In genomic region chr7:18626086-18626485, GRCh38 we compare ENCODE assay signal across 16 cellular contexts.
DNase-seq lines count a peak whose midpoint lies in the region; ATAC-seq and TF ChIP-seq lines count a peak whose summit lies in the region.
"Had no signal": no experiment of that assay in that cellular context is flagged by ENCODE, and none has a peak within 500 bp of the region (broad histone marks: within the 10 kb centered on the region; RNA-seq: fewer than 3 reads in every experiment).

No MANE protein-coding gene starts in this region.

- peaks cover 0 to 3% of the 10 kb centered on the region in 2 experiments for H3K36me3 ChIP-seq in mesenchymal stem cell (ENCODE audit: control insufficient read depth in 1 of 2, insufficient read depth in 2 of 2, low read depth in 1 of 2, low read length in 2 of 2)

- DNase-seq in Right ventricle myocardium superior (no peak), cardiac septum (ENCODE audit: low spot score) (no peak), H9 (no peak), mesenchymal stem cell (no peak)
- DNase-seq: BE2C; CD4-positive, alpha-beta memory T cell; DMS153; DND-41; GF-D8; HCEC 1CT; HFFc6 had no signal

- no peaks in the 10 kb centered on the region for H3K27me3 ChIP-seq in H9 (ENCODE audit: insufficient read depth, low read length)
- no peaks in the 10 kb centered on the region for H3K27me3 ChIP-seq in mesenchymal stem cell (ENCODE audit: control insufficient read depth in 1 of 2, insufficient read depth in 1 of 2, low read length in 2 of 2)
- H3K27me3 ChIP-seq: BE2C had no signal

- no peaks in the 10 kb centered on the region for H4K20me1 ChIP-seq in H9 (ENCODE audit: control insufficient read depth, insufficient read depth, insufficient read length)

- H3K23ac ChIP-seq in H9 (ENCODE audit: insufficient read length, low read depth, low read length): no peak overlapping the region
- no peak overlapping the region for H3K23ac ChIP-seq in mesenchymal stem cell (ENCODE audit: low read length in 2 of 2)

- H3K4me3 ChIP-seq in mesenchymal stem cell (ENCODE audit: insufficient read depth in 1 of 2, low read depth in 1 of 2, low read length in 2 of 2): no peak overlapping the region

- H3K9me3 ChIP-seq in H9 (ENCODE audit: control insufficient read depth, low read depth, low read length): no peaks in the 10 kb centered on the region
- H3K9me3 ChIP-seq in mesenchymal stem cell (ENCODE audit: control insufficient read depth, low read length): no peaks in the 10 kb centered on the region
- H3K9me3 ChIP-seq: BE2C had no signal

- no peak overlapping the region for H4K5ac ChIP-seq in H9 (ENCODE audit: insufficient read length, low read depth, low read length)

- H3K27me3 Mint-ChIP-seq in H9 (ENCODE audit: low read depth): no peaks in the 10 kb centered on the region
- H3K27me3 Mint-ChIP-seq in stimulated activated memory B cell treated with anti-CD40 and anti-IgM and Interleukin-4, amounts not matched to agents 10 μg/mL and 1 μg/mL and 100 μg/mL, for 72 hours: no peaks in the 10 kb centered on the region
- H3K27me3 Mint-ChIP-seq: CD4-positive, alpha-beta memory T cell had no signal

- H3K23me2 ChIP-seq in H9 (ENCODE audit: insufficient read length, low read depth, low read length, poor library complexity, severe bottlenecking): no peaks in the 10 kb centered on the region

- H3K27ac Mint-ChIP-seq in H9: peak overlapping the region in 2 of 3 experiments; percentile 15 to 30; a peak in 2 of 7 replicates
- peak overlapping the region; percentile 62 for H3K27ac Mint-ChIP-seq in stimulated activated memory B cell treated with anti-CD40 and anti-IgM and Interleukin-4, amounts not matched to agents 10 μg/mL and 1 μg/mL and 100 μg/mL, for 72 hours
- H3K27ac Mint-ChIP-seq: CD4-positive, alpha-beta memory T cell; HFFc6 had no signal

- H3T11ph ChIP-seq in H9 (ENCODE audit: low read length): no peak overlapping the region

- intact Hi-C loops in Right ventricle myocardium superior (cut with DNase I) (no loop called here), cardiac septum (cut with DNase I) (no loop called here)

- H3K4me1 Mint-ChIP-seq in H9: peaks cover 4 to 9% of the 10 kb centered on the region in 2 experiments; a peak in 3 of 4 replicates
- H3K4me1 Mint-ChIP-seq in stimulated activated memory B cell treated with anti-CD40 and anti-IgM and Interleukin-4, amounts not matched to agents 10 μg/mL and 1 μg/mL and 100 μg/mL, for 72 hours: peaks cover 4% of the 10 kb centered on the region
- H3K4me1 Mint-ChIP-seq: CD4-positive, alpha-beta memory T cell had no signal

- H2AK5ac ChIP-seq in H9 (ENCODE audit: insufficient read length, low read length): no peak overlapping the region
- peak overlapping the region; percentile 62 for H2AK5ac ChIP-seq in mesenchymal stem cell (ENCODE audit: low read length, severe bottlenecking)

- no peak overlapping the region for H2AFZ ChIP-seq in H9 (ENCODE audit: low read length)
- no peak overlapping the region for H2AFZ ChIP-seq in mesenchymal stem cell (ENCODE audit: low read depth, low read length)

- ATAC-seq in Right ventricle myocardium superior (ENCODE audit: poor library complexity) (peak; percentile 55), esophagus mucosa (no peak), GM18498 (IDR thresholded peaks at IDR 0.05; ENCODE audit: unreplicated experiment) (no peak)
- ATAC-seq in stimulated activated memory B cell treated with anti-CD40 and anti-IgM and Interleukin-4, amounts not matched to agents 10 μg/mL and 1 μg/mL and 100 μg/mL, for 72 hours: no peak
- ATAC-seq: HepG2 had no signal

- no peak overlapping the region for H2BK15ac ChIP-seq in H9 (ENCODE audit: low read depth, low read length)
- no peak overlapping the region for H2BK15ac ChIP-seq in mesenchymal stem cell (ENCODE audit: low read depth, poor library complexity, severe bottlenecking)

- H3K4me3 Mint-ChIP-seq in H9: no peak overlapping the region
- H3K4me3 Mint-ChIP-seq in stimulated activated memory B cell treated with anti-CD40 and anti-IgM and Interleukin-4, amounts not matched to agents 10 μg/mL and 1 μg/mL and 100 μg/mL, for 72 hours: no peak overlapping the region
- H3K4me3 Mint-ChIP-seq: CD4-positive, alpha-beta memory T cell; HFFc6 had no signal

- no peak for TF ChIP-seq CTCF in H9 (conservative IDR thresholded peaks at IDR 0.05)

- H3K79me2 ChIP-seq in H9 (ENCODE audit: insufficient read depth, low read length): no peaks in the 10 kb centered on the region

- H3K18ac ChIP-seq in H9 (ENCODE audit: insufficient read length, low read depth, low read length) (no peak overlapping the region), mesenchymal stem cell (ENCODE audit: low read depth in 1 of 2, low read length in 2 of 2) (peak overlapping the region in 1 of 2 experiments; percentile 24)

- H3K36me3 Mint-ChIP-seq in H9 (ENCODE audit: insufficient read depth in 1 of 3, low read depth in 3 of 3): no peaks in the 10 kb centered on the region
- H3K36me3 Mint-ChIP-seq in stimulated activated memory B cell treated with anti-CD40 and anti-IgM and Interleukin-4, amounts not matched to agents 10 μg/mL and 1 μg/mL and 100 μg/mL, for 72 hours: peaks cover 33% of the 10 kb centered on the region
- H3K36me3 Mint-ChIP-seq: CD4-positive, alpha-beta memory T cell had no signal

- no peak overlapping the region for H4K91ac ChIP-seq in H9 (ENCODE audit: insufficient read length, low read depth, low read length)
- H4K91ac ChIP-seq in mesenchymal stem cell (ENCODE audit: low read length): no peak overlapping the region

- H3K4ac ChIP-seq in H9 (ENCODE audit: low read depth, low read length) (no peak overlapping the region), mesenchymal stem cell (ENCODE audit: low read depth in 1 of 2, low read length in 2 of 2) (no peak overlapping the region)

- H3K27ac ChIP-seq in H9 (ENCODE audit: insufficient read length, low read depth, low read length): no peak overlapping the region
- H3K27ac ChIP-seq in mesenchymal stem cell (ENCODE audit: low read length, poor library complexity, severe bottlenecking): no peak overlapping the region
- H3K27ac ChIP-seq: C4-2B had no signal

- no peak overlapping the region for H3K9ac ChIP-seq in H9 (ENCODE audit: extremely low read depth, insufficient read length, low read length)
- no peak overlapping the region for H3K9ac ChIP-seq in mesenchymal stem cell (ENCODE audit: low read length)

- H2BK12ac ChIP-seq in H9 (ENCODE audit: insufficient read length, low read depth, low read length): no peak overlapping the region
- no peak overlapping the region for H2BK12ac ChIP-seq in mesenchymal stem cell (ENCODE audit: low read length in 2 of 2)

- H4K8ac ChIP-seq in H9 (replicated peaks; ENCODE audit: insufficient read length, low read depth, low read length): no peak overlapping the region
- no peak overlapping the region for H4K8ac ChIP-seq in mesenchymal stem cell (ENCODE audit: low read length)

- H2BK5ac ChIP-seq in H9 (ENCODE audit: insufficient read length, low read length) (no peak overlapping the region), mesenchymal stem cell (ENCODE audit: low read depth, low read length, poor library complexity, severe bottlenecking) (no peak overlapping the region)

- H2BK120ac ChIP-seq in H9 (ENCODE audit: low read depth, low read length, poor library complexity, severe bottlenecking) (no peak overlapping the region), mesenchymal stem cell (ENCODE audit: low read depth, low read length) (no peak overlapping the region)

- no peak overlapping the region for H3K56ac ChIP-seq in H9 (ENCODE audit: insufficient read length, low read depth, low read length)

- H2BK20ac ChIP-seq in H9 (ENCODE audit: low read depth, low read length, poor library complexity, severe bottlenecking): no peak overlapping the region

- H3K4me1 ChIP-seq in H9 (ENCODE audit: insufficient read depth, low read length) (no peaks in the 10 kb centered on the region), mesenchymal stem cell (ENCODE audit: control insufficient read depth, insufficient read depth, low read depth, low read length) (peaks cover 2% of the 10 kb centered on the region)

- no peaks in the 10 kb centered on the region for H3K9me3 Mint-ChIP-seq in H9
- H3K9me3 Mint-ChIP-seq in stimulated activated memory B cell treated with anti-CD40 and anti-IgM and Interleukin-4, amounts not matched to agents 10 μg/mL and 1 μg/mL and 100 μg/mL, for 72 hours: no peaks in the 10 kb centered on the region
- H3K9me3 Mint-ChIP-seq: HFFc6 had no signal

- no peak overlapping the region for H3K4me2 ChIP-seq in H9 (ENCODE audit: insufficient read depth, insufficient read length, low read length)
- H3K4me2 ChIP-seq in mesenchymal stem cell (ENCODE audit: low read length, poor library complexity, severe bottlenecking): no peak overlapping the region

- H3K79me1 ChIP-seq in H9 (ENCODE audit: insufficient read depth, low read depth, low read length, poor library complexity, severe bottlenecking): no peaks in the 10 kb centered on the region
- peaks cover 5% of the 10 kb centered on the region for H3K79me1 ChIP-seq in mesenchymal stem cell (replicated peaks; ENCODE audit: low read length, poor library complexity, severe bottlenecking)

- H3K14ac ChIP-seq in H9 (ENCODE audit: insufficient read depth, low read length): no peak overlapping the region
- no peak overlapping the region for H3K14ac ChIP-seq in mesenchymal stem cell (ENCODE audit: low read length in 2 of 2)
